ENCODE assay signal across 1 cellular context in the genomic region with DNA sequence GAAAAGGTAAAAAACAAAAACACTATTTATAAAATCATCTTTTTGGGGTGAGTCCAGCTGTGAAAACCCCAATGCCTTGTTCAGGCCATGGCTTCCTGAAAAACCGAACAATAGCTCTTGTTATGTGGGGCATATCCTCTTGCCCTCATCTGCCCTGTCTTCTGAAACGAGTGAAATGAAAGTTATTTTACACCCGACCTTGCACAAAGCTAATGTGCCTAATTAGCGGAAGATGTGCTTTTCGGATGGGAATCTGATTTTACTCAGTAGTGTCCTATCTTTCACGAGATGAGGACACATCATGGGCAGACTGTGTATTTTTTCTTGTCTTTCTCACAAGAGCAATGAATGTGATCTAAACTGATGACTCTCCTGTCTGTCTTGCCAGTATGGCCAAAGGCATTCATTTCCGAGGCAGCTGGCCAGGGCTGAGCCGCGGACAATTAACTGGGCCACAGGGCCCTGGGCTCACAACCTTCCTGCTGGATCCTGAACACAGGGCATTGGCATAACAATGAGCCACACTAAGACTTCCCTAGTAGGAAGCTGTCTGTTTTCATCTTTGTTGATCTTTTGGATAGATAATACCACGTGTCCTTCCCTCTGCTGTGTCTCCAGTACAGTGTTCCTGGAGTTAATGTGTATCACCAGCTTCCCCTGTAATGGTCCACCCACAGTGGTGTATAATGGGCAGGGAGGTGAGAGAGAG.
A peak's percentile ranks its signal among the peaks of the same experiment; 100 is the strongest.
TF ChIP-seq lines count a peak whose summit lies in the region.

No MANE protein-coding gene starts in this region.

TF ChIP-seq in HepG2, 621 proteins besides CTCF, POLR2A, EP300 and RAD21 (continued from another document and continues in another):
- TF ChIP-seq, protein P1, sequence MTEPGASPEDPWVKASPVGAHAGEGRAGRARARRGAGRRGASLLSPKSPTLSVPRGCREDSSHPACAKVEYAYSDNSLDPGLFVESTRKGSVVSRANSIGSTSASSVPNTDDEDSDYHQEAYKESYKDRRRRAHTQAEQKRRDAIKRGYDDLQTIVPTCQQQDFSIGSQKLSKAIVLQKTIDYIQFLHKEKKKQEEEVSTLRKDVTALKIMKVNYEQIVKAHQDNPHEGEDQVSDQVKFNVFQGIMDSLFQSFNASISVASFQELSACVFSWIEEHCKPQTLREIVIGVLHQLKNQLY (CRISPR knock-in tag; IDR thresholded peaks at IDR 0.05), result no peak; the same call in 1 of the 2 replicates
- TF ChIP-seq ZNF260 (CRISPR knock-in tag; IDR thresholded peaks at IDR 0.05; ENCODE audit: borderline replicate concordance, low read depth) (no peak), ZNF672 (CRISPR knock-in tag; IDR thresholded peaks at IDR 0.05) (no peak), BCL6 (CRISPR knock-in tag; IDR thresholded peaks at IDR 0.05) (peak; percentile 64), HNF4A (CRISPR knock-in tag; IDR thresholded peaks at IDR 0.05) (0 out of 2 replicates have a peak, but pooled peaks have one; percentile 10), ZEB1 (IDR thresholded peaks at IDR 0.05; ENCODE audit: insufficient replicate concordance, low read depth) (no peak), ZNF562 (CRISPR knock-in tag; IDR thresholded peaks at IDR 0.05; ENCODE audit: borderline replicate concordance) (no peak), TBX2 (CRISPR knock-in tag; IDR thresholded peaks at IDR 0.05; ENCODE audit: borderline replicate concordance) (no peak), FOXP1 (IDR thresholded peaks at IDR 0.05) (no peak), FOXP1 (CRISPR knock-in tag; IDR thresholded peaks at IDR 0.05) (no peak), ZKSCAN5 (CRISPR knock-in tag; IDR thresholded peaks at IDR 0.05) (peak; percentile 94), ZNF841 (CRISPR knock-in tag; IDR thresholded peaks at IDR 0.05; ENCODE audit: borderline replicate concordance) (no peak), KDM2A (CRISPR knock-in tag; IDR thresholded peaks at IDR 0.05; ENCODE audit: borderline replicate concordance, low read depth) (no peak), CHD2 (IDR thresholded peaks at IDR 0.05; ENCODE audit: low read depth, low read length) (no peak), HOXA7 (CRISPR knock-in tag; IDR thresholded peaks at IDR 0.05) (no peak), ZNF224 (CRISPR knock-in tag; IDR thresholded peaks at IDR 0.05) (no peak), CBX2 (IDR thresholded peaks at IDR 0.05; ENCODE audit: low read depth, low read length) (no peak), CBX2 (CRISPR knock-in tag; IDR thresholded peaks at IDR 0.05; ENCODE audit: low read depth) (no peak), PHF20 (CRISPR knock-in tag; IDR thresholded peaks at IDR 0.05) (no peak), ZNF17 (CRISPR knock-in tag; IDR thresholded peaks at IDR 0.05) (no peak), SRSF9 (IDR thresholded peaks at IDR 0.05; ENCODE audit: borderline replicate concordance, insufficient read depth, low read depth, low read length, poor library complexity, severe bottlenecking) (no peak), CHD4 (IDR thresholded peaks at IDR 0.05; ENCODE audit: borderline replicate concordance, low read length) (no peak), KLF12 (CRISPR knock-in tag; IDR thresholded peaks at IDR 0.05; ENCODE audit: borderline replicate concordance) (no peak), ZNF232 (CRISPR knock-in tag; IDR thresholded peaks at IDR 0.05; ENCODE audit: borderline replicate concordance) (no peak), ZMYM4 (CRISPR knock-in tag; IDR thresholded peaks at IDR 0.05) (0 out of 2 replicates have a peak, but pooled peaks have one; percentile 31), RFXANK (CRISPR knock-in tag; IDR thresholded peaks at IDR 0.05) (no peak)
- TF ChIP-seq, protein P2, sequence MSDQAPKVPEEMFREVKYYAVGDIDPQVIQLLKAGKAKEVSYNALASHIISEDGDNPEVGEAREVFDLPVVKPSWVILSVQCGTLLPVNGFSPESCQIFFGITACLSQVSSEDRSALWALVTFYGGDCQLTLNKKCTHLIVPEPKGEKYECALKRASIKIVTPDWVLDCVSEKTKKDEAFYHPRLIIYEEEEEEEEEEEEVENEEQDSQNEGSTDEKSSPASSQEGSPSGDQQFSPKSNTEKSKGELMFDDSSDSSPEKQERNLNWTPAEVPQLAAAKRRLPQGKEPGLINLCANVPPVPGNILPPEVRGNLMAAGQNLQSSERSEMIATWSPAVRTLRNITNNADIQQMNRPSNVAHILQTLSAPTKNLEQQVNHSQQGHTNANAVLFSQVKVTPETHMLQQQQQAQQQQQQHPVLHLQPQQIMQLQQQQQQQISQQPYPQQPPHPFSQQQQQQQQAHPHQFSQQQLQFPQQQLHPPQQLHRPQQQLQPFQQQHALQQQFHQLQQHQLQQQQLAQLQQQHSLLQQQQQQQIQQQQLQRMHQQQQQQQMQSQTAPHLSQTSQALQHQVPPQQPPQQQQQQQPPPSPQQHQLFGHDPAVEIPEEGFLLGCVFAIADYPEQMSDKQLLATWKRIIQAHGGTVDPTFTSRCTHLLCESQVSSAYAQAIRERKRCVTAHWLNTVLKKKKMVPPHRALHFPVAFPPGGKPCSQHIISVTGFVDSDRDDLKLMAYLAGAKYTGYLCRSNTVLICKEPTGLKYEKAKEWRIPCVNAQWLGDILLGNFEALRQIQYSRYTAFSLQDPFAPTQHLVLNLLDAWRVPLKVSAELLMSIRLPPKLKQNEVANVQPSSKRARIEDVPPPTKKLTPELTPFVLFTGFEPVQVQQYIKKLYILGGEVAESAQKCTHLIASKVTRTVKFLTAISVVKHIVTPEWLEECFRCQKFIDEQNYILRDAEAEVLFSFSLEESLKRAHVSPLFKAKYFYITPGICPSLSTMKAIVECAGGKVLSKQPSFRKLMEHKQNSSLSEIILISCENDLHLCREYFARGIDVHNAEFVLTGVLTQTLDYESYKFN (CRISPR knock-in tag; conservative IDR thresholded peaks at IDR 0.05), result peak; percentile 28
- TF ChIP-seq, protein P3, sequence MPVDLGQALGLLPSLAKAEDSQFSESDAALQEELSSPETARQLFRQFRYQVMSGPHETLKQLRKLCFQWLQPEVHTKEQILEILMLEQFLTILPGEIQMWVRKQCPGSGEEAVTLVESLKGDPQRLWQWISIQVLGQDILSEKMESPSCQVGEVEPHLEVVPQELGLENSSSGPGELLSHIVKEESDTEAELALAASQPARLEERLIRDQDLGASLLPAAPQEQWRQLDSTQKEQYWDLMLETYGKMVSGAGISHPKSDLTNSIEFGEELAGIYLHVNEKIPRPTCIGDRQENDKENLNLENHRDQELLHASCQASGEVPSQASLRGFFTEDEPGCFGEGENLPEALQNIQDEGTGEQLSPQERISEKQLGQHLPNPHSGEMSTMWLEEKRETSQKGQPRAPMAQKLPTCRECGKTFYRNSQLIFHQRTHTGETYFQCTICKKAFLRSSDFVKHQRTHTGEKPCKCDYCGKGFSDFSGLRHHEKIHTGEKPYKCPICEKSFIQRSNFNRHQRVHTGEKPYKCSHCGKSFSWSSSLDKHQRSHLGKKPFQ (CRISPR knock-in tag; IDR thresholded peaks at IDR 0.05; ENCODE audit: insufficient replicate concordance), result no peak
- TF ChIP-seq, protein P4, sequence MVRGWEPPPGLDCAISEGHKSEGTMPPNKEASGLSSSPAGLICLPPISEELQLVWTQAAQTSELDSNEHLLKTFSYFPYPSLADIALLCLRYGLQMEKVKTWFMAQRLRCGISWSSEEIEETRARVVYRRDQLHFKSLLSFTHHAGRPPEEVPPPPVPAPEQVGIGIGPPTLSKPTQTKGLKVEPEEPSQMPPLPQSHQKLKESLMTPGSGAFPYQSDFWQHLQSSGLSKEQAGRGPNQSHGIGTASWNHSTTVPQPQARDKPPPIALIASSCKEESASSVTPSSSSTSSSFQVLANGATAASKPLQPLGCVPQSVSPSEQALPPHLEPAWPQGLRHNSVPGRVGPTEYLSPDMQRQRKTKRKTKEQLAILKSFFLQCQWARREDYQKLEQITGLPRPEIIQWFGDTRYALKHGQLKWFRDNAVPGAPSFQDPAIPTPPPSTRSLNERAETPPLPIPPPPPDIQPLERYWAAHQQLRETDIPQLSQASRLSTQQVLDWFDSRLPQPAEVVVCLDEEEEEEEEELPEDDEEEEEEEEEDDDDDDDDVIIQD (CRISPR knock-in tag; IDR thresholded peaks at IDR 0.05; ENCODE audit: low read depth), result 0 out of 2 replicates have a peak, but pooled peaks have one; percentile 18
- TF ChIP-seq, protein P5, sequence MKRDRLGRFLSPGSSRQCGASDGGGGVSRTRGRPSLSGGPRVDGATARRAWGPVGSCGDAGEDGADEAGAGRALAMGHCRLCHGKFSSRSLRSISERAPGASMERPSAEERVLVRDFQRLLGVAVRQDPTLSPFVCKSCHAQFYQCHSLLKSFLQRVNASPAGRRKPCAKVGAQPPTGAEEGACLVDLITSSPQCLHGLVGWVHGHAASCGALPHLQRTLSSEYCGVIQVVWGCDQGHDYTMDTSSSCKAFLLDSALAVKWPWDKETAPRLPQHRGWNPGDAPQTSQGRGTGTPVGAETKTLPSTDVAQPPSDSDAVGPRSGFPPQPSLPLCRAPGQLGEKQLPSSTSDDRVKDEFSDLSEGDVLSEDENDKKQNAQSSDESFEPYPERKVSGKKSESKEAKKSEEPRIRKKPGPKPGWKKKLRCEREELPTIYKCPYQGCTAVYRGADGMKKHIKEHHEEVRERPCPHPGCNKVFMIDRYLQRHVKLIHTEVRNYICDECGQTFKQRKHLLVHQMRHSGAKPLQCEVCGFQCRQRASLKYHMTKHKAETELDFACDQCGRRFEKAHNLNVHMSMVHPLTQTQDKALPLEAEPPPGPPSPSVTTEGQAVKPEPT (CRISPR knock-in tag; IDR thresholded peaks at IDR 0.05; ENCODE audit: low read depth), result no peak
- TF ChIP-seq, protein P6, sequence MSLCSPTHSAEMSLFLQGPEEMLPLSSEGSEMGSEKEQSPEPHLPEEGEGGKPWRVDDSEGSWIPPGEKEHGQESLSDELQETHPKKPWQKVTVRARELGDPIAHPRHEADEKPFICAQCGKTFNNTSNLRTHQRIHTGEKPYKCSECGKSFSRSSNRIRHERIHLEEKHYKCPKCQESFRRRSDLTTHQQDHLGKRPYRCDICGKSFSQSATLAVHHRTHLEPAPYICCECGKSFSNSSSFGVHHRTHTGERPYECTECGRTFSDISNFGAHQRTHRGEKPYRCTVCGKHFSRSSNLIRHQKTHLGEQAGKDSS (CRISPR knock-in tag; IDR thresholded peaks at IDR 0.05; ENCODE audit: borderline replicate concordance, low read depth), result peak; percentile 63; the same call in 1 of the 2 replicates
- TF ChIP-seq, protein P7, sequence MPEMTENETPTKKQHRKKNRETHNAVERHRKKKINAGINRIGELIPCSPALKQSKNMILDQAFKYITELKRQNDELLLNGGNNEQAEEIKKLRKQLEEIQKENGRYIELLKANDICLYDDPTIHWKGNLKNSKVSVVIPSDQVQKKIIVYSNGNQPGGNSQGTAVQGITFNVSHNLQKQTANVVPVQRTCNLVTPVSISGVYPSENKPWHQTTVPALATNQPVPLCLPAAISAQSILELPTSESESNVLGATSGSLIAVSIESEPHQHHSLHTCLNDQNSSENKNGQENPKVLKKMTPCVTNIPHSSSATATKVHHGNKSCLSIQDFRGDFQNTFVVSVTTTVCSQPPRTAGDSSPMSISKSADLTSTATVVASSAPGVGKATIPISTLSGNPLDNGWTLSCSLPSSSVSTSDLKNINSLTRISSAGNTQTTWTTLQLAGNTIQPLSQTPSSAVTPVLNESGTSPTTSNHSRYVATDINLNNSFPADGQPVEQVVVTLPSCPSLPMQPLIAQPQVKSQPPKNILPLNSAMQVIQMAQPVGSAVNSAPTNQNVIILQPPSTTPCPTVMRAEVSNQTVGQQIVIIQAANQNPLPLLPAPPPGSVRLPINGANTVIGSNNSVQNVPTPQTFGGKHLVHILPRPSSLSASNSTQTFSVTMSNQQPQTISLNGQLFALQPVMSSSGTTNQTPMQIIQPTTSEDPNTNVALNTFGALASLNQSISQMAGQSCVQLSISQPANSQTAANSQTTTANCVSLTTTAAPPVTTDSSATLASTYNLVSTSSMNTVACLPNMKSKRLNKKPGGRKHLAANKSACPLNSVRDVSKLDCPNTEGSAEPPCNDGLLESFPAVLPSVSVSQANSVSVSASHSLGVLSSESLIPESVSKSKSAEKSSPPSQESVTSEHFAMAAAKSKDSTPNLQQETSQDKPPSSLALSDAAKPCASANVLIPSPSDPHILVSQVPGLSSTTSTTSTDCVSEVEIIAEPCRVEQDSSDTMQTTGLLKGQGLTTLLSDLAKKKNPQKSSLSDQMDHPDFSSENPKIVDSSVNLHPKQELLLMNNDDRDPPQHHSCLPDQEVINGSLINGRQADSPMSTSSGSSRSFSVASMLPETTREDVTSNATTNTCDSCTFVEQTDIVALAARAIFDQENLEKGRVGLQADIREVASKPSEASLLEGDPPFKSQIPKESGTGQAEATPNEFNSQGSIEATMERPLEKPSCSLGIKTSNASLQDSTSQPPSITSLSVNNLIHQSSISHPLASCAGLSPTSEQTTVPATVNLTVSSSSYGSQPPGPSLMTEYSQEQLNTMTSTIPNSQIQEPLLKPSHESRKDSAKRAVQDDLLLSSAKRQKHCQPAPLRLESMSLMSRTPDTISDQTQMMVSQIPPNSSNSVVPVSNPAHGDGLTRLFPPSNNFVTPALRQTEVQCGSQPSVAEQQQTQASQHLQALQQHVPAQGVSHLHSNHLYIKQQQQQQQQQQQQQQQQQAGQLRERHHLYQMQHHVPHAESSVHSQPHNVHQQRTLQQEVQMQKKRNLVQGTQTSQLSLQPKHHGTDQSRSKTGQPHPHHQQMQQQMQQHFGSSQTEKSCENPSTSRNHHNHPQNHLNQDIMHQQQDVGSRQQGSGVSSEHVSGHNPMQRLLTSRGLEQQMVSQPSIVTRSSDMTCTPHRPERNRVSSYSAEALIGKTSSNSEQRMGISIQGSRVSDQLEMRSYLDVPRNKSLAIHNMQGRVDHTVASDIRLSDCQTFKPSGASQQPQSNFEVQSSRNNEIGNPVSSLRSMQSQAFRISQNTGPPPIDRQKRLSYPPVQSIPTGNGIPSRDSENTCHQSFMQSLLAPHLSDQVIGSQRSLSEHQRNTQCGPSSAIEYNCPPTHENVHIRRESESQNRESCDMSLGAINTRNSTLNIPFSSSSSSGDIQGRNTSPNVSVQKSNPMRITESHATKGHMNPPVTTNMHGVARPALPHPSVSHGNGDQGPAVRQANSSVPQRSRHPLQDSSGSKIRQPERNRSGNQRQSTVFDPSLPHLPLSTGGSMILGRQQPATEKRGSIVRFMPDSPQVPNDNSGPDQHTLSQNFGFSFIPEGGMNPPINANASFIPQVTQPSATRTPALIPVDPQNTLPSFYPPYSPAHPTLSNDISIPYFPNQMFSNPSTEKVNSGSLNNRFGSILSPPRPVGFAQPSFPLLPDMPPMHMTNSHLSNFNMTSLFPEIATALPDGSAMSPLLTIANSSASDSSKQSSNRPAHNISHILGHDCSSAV (CRISPR knock-in tag; IDR thresholded peaks at IDR 0.05; ENCODE audit: borderline replicate concordance), result no peak
- TF ChIP-seq, protein P8, sequence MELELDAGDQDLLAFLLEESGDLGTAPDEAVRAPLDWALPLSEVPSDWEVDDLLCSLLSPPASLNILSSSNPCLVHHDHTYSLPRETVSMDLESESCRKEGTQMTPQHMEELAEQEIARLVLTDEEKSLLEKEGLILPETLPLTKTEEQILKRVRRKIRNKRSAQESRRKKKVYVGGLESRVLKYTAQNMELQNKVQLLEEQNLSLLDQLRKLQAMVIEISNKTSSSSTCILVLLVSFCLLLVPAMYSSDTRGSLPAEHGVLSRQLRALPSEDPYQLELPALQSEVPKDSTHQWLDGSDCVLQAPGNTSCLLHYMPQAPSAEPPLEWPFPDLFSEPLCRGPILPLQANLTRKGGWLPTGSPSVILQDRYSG (CRISPR knock-in tag; IDR thresholded peaks at IDR 0.05), result no peak
- TF ChIP-seq, protein P9, sequence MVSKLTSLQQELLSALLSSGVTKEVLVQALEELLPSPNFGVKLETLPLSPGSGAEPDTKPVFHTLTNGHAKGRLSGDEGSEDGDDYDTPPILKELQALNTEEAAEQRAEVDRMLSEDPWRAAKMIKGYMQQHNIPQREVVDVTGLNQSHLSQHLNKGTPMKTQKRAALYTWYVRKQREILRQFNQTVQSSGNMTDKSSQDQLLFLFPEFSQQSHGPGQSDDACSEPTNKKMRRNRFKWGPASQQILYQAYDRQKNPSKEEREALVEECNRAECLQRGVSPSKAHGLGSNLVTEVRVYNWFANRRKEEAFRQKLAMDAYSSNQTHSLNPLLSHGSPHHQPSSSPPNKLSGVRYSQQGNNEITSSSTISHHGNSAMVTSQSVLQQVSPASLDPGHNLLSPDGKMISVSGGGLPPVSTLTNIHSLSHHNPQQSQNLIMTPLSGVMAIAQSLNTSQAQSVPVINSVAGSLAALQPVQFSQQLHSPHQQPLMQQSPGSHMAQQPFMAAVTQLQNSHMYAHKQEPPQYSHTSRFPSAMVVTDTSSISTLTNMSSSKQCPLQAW (CRISPR knock-in tag; IDR thresholded peaks at IDR 0.05), result no peak
